ENCODE assay signal across 22 cellular contexts in the genomic region with DNA sequence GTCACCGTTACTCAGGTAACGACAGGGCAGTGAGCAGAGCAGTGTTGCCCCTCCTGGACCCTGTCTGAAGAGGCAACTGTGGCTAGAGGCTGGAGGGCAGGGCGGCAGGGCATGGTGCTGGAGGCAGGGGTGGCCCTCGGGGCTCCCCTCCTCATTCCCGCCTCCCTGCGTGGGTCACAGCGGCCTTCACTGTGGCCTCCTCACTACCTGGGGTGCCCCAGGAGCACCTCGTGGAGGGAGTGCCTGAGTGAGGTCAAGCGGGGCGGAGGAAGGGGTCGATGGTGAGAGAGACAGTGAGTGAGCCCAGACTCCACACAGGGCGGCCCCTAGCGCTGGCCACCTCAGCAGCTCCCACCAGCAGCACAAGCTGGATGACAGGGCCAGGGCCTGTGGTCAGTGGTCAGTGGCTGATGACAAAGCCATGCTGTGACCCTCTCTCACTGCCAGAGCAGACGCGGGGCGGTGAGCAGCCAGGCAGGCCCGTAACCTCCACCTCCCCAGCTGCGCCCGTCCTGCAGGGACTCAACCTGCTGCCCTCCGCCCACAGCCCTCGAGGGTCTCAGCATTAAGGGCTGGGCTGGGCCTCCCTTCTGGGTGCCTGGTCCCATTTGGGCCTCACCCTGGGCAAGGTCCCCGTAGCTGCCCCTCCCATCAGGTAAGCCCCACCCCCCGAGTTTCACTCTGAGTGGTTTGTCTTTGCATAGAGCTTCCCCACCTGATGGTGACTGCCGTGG. TPM values are rescaled to one million over a fixed set of nuclear protein-coding genes. Genes with fewer than 3 reads are reported as not detected.
A peak's percentile ranks its signal among the peaks of the same experiment; 100 is the strongest.
DNase-seq lines count a peak whose midpoint lies in the region; ATAC-seq, FAIRE-seq and TF ChIP-seq lines count a peak whose summit lies in the region.
"Had no signal": no experiment of that assay in that cellular context is flagged by ENCODE, and none has a peak within 500 bp of the region (broad histone marks: within the 10 kb centered on the region; RNA-seq: fewer than 3 reads in every experiment).

No MANE protein-coding gene starts in this region.

- no peak for ATAC-seq in lower lobe of right lung
- no peak for ATAC-seq in HG03571 (IDR thresholded peaks at IDR 0.05; ENCODE audit: unreplicated experiment)
- ATAC-seq: gastroesophageal sphincter had no signal

- no peaks in the 10 kb centered on the region for H3K9me3 ChIP-seq in lower lobe of right lung
- H3K9me3 ChIP-seq in prostate gland, result no peaks in the 10 kb centered on the region
- H3K9me3 ChIP-seq: esophagus muscularis mucosa, gastroesophageal sphincter, HAP-1, MG63, tibial artery had no signal

- H3K4me1 ChIP-seq in lower lobe of right lung (peaks cover 10% of the 10 kb centered on the region), prostate gland (replicated peaks) (no peaks in the 10 kb centered on the region)
- H3K4me1 ChIP-seq: HAP-1, neural progenitor cell, tibial artery had no signal

- intact Hi-C loops in lower lobe of right lung (cut with DNase I) (loop anchor here (10.0 kb wide), 1 partner anchor 73 kb away; the partner anchor contains the start of gene AHNAK2), prostate gland (cut with DNase I) (loop anchor here (2.0 kb wide), 1 partner anchor 151 kb away; no protein-coding TSS in a partner anchor)

- WGBS in prostate gland, result 83% methylated on average over 24 of the region's 24 CpGs

- TF ChIP-seq CTCF in lower lobe of right lung (IDR thresholded peaks at IDR 0.05) (no peak), prostate gland (IDR thresholded peaks at IDR 0.05) (no peak)

- H3K27ac ChIP-seq in lower lobe of right lung (no peak overlapping the region), prostate gland (no peak overlapping the region)
- H3K27ac ChIP-seq: esophagus muscularis mucosa, gastroesophageal sphincter, neural progenitor cell, tibial artery had no signal

- H3K36me3 ChIP-seq in lower lobe of right lung, result peaks cover 24% of the 10 kb centered on the region
- no peaks in the 10 kb centered on the region for H3K36me3 ChIP-seq in prostate gland
- H3K36me3 ChIP-seq: esophagus muscularis mucosa, gastroesophageal sphincter, HAP-1, MG63, neural progenitor cell, tibial artery had no signal

- FAIRE-seq in GM19239 (lab: Jason Lieb, UNC), result peak; percentile 64
- FAIRE-seq: astrocyte had no signal

- peak; percentile 23 for DNase-seq in stimulated activated CD4-positive, alpha-beta T cell treated with anti-CD3 and anti-CD28 coated beads, Interleukin-4, amount 100 ng/mL, for 1 hour
- no peak for DNase-seq in stimulated activated CD4-positive, alpha-beta T cell treated with anti-CD3 and anti-CD28 coated beads, Interleukin-2, amount 100 ng/mL, for 48 hours
- DNase-seq in GM19239 (ENCODE audit: insufficient read length, low spot score) (no peak), lower lobe of right lung (peak; percentile 44), prostate gland (ENCODE audit: low spot score) (no peak)
- no peak for DNase-seq in activated effector memory CD4-positive, alpha-beta T cell treated with anti-CD3 and anti-CD28 coated beads, Interleukin-2, amount 50 U/mL, for 16 hours
- DNase-seq: COR-L47; DND-41; effector CD4-positive, alpha-beta T cell; MG63; NCI-H748 treated with DMSO at 0.1 percent for 48 hours; SIG-M5; stimulated activated CD4-positive, alpha-beta T cell treated with anti-CD3 and anti-CD28 coated beads, Interleukin-12 subunit alpha, Interleukin-12 subunit beta, amount 100 ng/mL, for 4 hours; stimulated activated naive CD4-positive, alpha-beta T cell; T-helper 2 cell had no signal

- no peak overlapping the region for H3K4me3 ChIP-seq in lower lobe of right lung
- no peak overlapping the region for H3K4me3 ChIP-seq in prostate gland
- H3K4me3 ChIP-seq: esophagus muscularis mucosa, gastroesophageal sphincter, HAP-1, MG63, neural progenitor cell, tibial artery had no signal

- no peak for TF ChIP-seq POLR2A in prostate gland (IDR thresholded peaks at IDR 0.05)

- H3K27me3 ChIP-seq in lower lobe of right lung (ENCODE audit: low read depth), result no peaks in the 10 kb centered on the region
- H3K27me3 ChIP-seq in prostate gland (replicated peaks; ENCODE audit: insufficient read depth), result no peaks in the 10 kb centered on the region
- H3K27me3 ChIP-seq: MG63 had no signal

RNA-seq across cellular contexts. Expression of gene GPR132, which starts 17.8 kb away (rescaled TPM):
- total RNA-seq in lower lobe of right lung (7.2 TPM), prostate gland (1 to 10 TPM in 1 of 2 donors, under 1 TPM in 1; 0.68 to 1.4 TPM)

RNA-seq across cellular contexts. Expression of gene CDCA4, which starts 26.6 kb away (rescaled TPM):
- total RNA-seq in lower lobe of right lung (6.9 TPM), prostate gland (10 to 100 TPM; 12.3 to 17.6 TPM)

Comparison
In these comparisons a context has a peak if more than half of its experiments do, and no peak if none do; other contexts are left out.
1. DNase-seq: peak in stimulated activated CD4-positive, alpha-beta T cell treated with anti-CD3 and anti-CD28 coated beads, Interleukin-4, amount 100 ng/mL, for 1 hour (single experiment) and lower lobe of right lung (single experiment); none in stimulated activated CD4-positive, alpha-beta T cell treated with anti-CD3 and anti-CD28 coated beads, Interleukin-2, amount 100 ng/mL, for 48 hours (0 of 2), GM19239 (single experiment), activated effector memory CD4-positive, alpha-beta T cell treated with anti-CD3 and anti-CD28 coated beads, Interleukin-2, amount 50 U/mL, for 16 hours (single experiment) and prostate gland (single experiment).